ENCODE assay signal across 7 cellular contexts in the genomic region with DNA sequence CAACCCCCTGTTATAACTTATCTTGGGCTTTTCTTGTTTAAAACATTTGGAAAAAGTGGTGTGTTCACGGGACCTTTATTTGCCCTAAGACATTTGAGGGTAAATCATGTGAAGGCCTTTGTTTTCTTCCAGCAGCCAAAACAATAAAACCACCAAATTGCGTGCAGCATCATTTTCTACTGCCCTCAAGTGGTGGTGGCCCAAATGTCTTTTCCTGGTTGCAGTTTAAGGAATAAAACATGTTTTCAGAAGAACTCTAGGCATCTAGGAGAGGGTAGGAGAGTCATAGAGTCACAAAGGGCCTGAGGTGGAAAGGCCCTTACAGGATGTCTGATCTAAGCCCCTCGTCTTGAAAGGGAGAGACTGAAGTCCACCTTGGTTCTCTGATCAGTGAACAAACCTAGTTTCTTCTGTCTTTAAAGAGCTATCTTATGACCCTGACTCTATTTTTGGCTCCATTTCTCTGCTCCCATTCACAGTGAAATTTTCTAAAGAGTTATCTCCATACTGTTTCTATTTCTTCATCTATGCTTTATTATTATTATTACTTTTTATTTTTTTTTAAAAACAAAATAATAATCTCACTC. TPM values are rescaled to one million over a fixed set of nuclear protein-coding genes. Genes with fewer than 3 reads are reported as not detected.
DNase-seq lines count a peak whose midpoint lies in the region; ATAC-seq, FAIRE-seq and TF ChIP-seq lines count a peak whose summit lies in the region.

No MANE protein-coding gene starts in this region.

- no TSS peak for BruUV-seq in K562 (replicated peaks; lab: Mats Ljungman, UMichigan)

- WGBS in K562 (ENCODE audit: insufficient coverage, low coverage, missing lambda C conversion rate) = 6% methylated on average over 3 of the region's 3 CpGs
- WGBS in spleen, 5 donors = 4 to 23% (median 14%) methylated on average over 3 of the region's 3 CpGs

- no peak overlapping the region for H3K9ac ChIP-seq in K562 (ENCODE audit: insufficient read depth in 1 of 2, low read depth in 2 of 2, low read length in 2 of 2)

- no peaks in the 10 kb centered on the region for H3K36me3 ChIP-seq in RWPE2 (ENCODE audit: low read depth)
- H3K36me3 ChIP-seq in K562 (ENCODE audit: control insufficient read depth, insufficient read depth, low read length) = no peaks in the 10 kb centered on the region; the same call in 2 of the 3 replicates
- H3K36me3 ChIP-seq in spleen = no peaks in the 10 kb centered on the region

- peak; percentile 85 for FAIRE-seq in K562 (lab: Jason Lieb, UNC)

- TF ChIP-seq POLR2A in K562 (conservative IDR thresholded peaks at IDR 0.05) = no peak
- no peak for TF ChIP-seq POLR2A in spleen (IDR thresholded peaks at IDR 0.05)

- H3K4me1 ChIP-seq in RWPE2 (ENCODE audit: insufficient read depth, poor library complexity, severe bottlenecking) (no peaks in the 10 kb centered on the region), K562 (replicated peaks in 1 of 2; ENCODE audit: control insufficient read depth in 2 of 2, insufficient read depth in 2 of 2, low read length in 2 of 2) (peaks cover 0 to 16% of the 10 kb centered on the region in 2 experiments; a peak in 2 of 5 replicates), spleen (peaks cover 0 to 17% (median 13%) of the 10 kb centered on the region in 6 donors)

- in situ Hi-C loops in K562 (cut with MboI) = loop anchor here (10.0 kb wide), 1 partner anchor 190 kb away; no protein-coding TSS in a partner anchor

- H3K27me3 ChIP-seq in RWPE2 (ENCODE audit: insufficient read depth, poor library complexity, severe bottlenecking) = no peaks in the 10 kb centered on the region
- H3K27me3 ChIP-seq in K562 (ENCODE audit: control insufficient read depth in 2 of 2, insufficient read depth in 2 of 2, low read length in 2 of 2) = no peaks in the 10 kb centered on the region
- H3K27me3 ChIP-seq in spleen (replicated peaks in 1 of 7) = no peaks in the 10 kb centered on the region

- H3K27ac ChIP-seq in RWPE2 (ENCODE audit: poor library complexity, severe bottlenecking) (no peak overlapping the region), K562 (ENCODE audit: extremely low read depth, low read depth, low read length) (no peak overlapping the region), spleen (peak overlapping the region in 5 of 8 donors; percentile 21 to 41 (median 40))

- H3K9me3 ChIP-seq in RWPE2 (ENCODE audit: severe bottlenecking) (no peaks in the 10 kb centered on the region), K562 (replicated peaks; ENCODE audit: control insufficient read depth, insufficient read depth, low read depth, low read length) (no peaks in the 10 kb centered on the region), spleen (no peaks in the 10 kb centered on the region)

- TF ChIP-seq EP300 in K562 (IDR thresholded peaks at IDR 0.05; ENCODE audit: low read length) = no peak

- peak; percentile 88 for TF ChIP-seq CTCF in RWPE2 (IDR thresholded peaks at IDR 0.05; ENCODE audit: poor library complexity, severe bottlenecking)
- peak; percentile 75 to 93 (median 85) for TF ChIP-seq CTCF in K562 (IDR thresholded peaks at IDR 0.05 in 2 of 3, conservative IDR thresholded peaks at IDR 0.05 in 1 of 3; ENCODE audit: insufficient read depth in 2 of 3, low read depth in 1 of 3, low read length in 3 of 3)
- TF ChIP-seq CTCF in spleen (IDR thresholded peaks at IDR 0.05 in 8 of 11, conservative IDR thresholded peaks at IDR 0.05 in 3 of 11) = peak; percentile 41 to 75 (median 63)
- TF ChIP-seq CTCF in omental fat pad (IDR thresholded peaks at IDR 0.05) = peak in 1 of 3 donors; percentile 38

- H3K4me3 ChIP-seq in RWPE2 (ENCODE audit: severe bottlenecking) (no peak overlapping the region), K562 (no peak overlapping the region), spleen (no peak overlapping the region)

- intact Hi-C loops in K562 (cut with micrococcal nuclease) = loop anchor here (2.0 to 5.0 kb wide), 2 partner anchors 88 to 192 kb away; no protein-coding TSS in a partner anchor
- intact Hi-C loops in spleen (cut with DNase I; ENCODE audit: low total_unique reads) = no loop called here

- no peak overlapping the region for H3K4me2 ChIP-seq in K562 (ENCODE audit: insufficient read depth, low read length)

- no peaks in the 10 kb centered on the region for H3K79me2 ChIP-seq in K562 (ENCODE audit: control insufficient read depth, insufficient read depth, low read length)

- peak; percentile 50 for DNase-seq in Daoy (ENCODE audit: low read depth)
- no peak for DNase-seq in RWPE2 (ENCODE audit: low spot score)
- peak in 3 of 4 experiments; percentile 31 to 74 (median 61) for DNase-seq in K562 (ENCODE audit: extremely low read depth in 1 of 4, low spot score in 3 of 4)
- peak; percentile 72 for DNase-seq in iPS-NIHi11 (ENCODE audit: low spot score)
- no peak for DNase-seq in spleen
- no peak for DNase-seq in omental fat pad (ENCODE audit: low spot score)

- no peaks in the 10 kb centered on the region for H3K9me1 ChIP-seq in K562 (ENCODE audit: control insufficient read depth, insufficient read depth, low read length)

- peak overlapping the region; percentile 12; the same call in 1 of the 2 replicates for H2AFZ ChIP-seq in K562 (ENCODE audit: low read depth, low read length)

- ATAC-seq in HG03139 (IDR thresholded peaks at IDR 0.05; ENCODE audit: unreplicated experiment) (peak; percentile 45), RWPE2 (ENCODE audit: low read depth) (peak; percentile 70; the same call in 2 of the 3 replicates), K562 (peak; percentile 84), omental fat pad (ENCODE audit: low FRiP score) (no peak)

- CTCF ChIA-PET in K562 (lab: Yijun Ruan, JAX; ENCODE audit: low intra/inter-chr PET ratio) = interaction anchor here (0.5 to 0.7 kb wide), 3 partner anchors 20 to 193 kb away, joined by 3 to 4 read pairs (median 3); no protein-coding TSS in a partner anchor

- no peaks in the 10 kb centered on the region for H4K20me1 ChIP-seq in K562 (replicated peaks; ENCODE audit: control insufficient read depth, insufficient read depth, low read length)

- POLR2A ChIA-PET in K562 (lab: Yijun Ruan, JAX) = interaction anchor here (0.6 to 2.1 kb wide), 7 partner anchors 11 to 1156 kb away, joined by 3 to 7 read pairs (median 5); a partner anchor contains a TSS

- peak; percentile 83 to 92 for TF ChIP-seq RAD21 in K562 (CRISPR knock-in tag; conservative IDR thresholded peaks at IDR 0.05 in 1 of 2, IDR thresholded peaks at IDR 0.05 in 1 of 2)

TF ChIP-seq in K562, 482 proteins besides CTCF, POLR2A, EP300 and RAD21 (continues in another document):
- 0 out of 4 replicates have a peak, but pooled peaks of 1 of the 2 experiments have one; percentile 28 for TF ChIP-seq MAZ (CRISPR knock-in tag; conservative IDR thresholded peaks at IDR 0.05 in 1 of 2, IDR thresholded peaks at IDR 0.05 in 1 of 2)
- TF ChIP-seq ELF1 (tag; IDR thresholded peaks at IDR 0.05) = 0 out of 2 replicates have a peak, but pooled peaks have one; percentile 19
- peak; percentile 94 for TF ChIP-seq SOX6 (IDR thresholded peaks at IDR 0.05)
- TF ChIP-seq RB1 (IDR thresholded peaks at IDR 0.05; ENCODE audit: low read depth) = peak; percentile 23; the same call in 1 of the 2 replicates

RNA-seq across cellular contexts. Expression of a gene that starts 16.0 kb away (rescaled TPM):
- total RNA-seq in Daoy (2014; rRNA removed; shearing (Covaris generic)) = 33.4 and 43.0 TPM in 2 replicates
- total RNA-seq in K562 (2011; cell fraction: chromatin; rRNA removed; ENCODE audit: low replicate concordance) = 166 and 354 TPM in 2 replicates
- total RNA-seq in K562 (2011; cell fraction: nucleolus; rRNA removed) = 42.5 and 54.6 TPM in 2 replicates
- total RNA-seq in K562 (2011; cell fraction: nucleoplasm; rRNA removed) = 102 and 104 TPM in 2 replicates
- total RNA-seq in K562 (2014; rRNA removed) (31.0 and 31.1 TPM in 2 replicates), K562 (2014; rRNA removed; fragmentation: Illumina TruSeq; extraction: Trizol) (55.0 and 67.0 TPM in 2 replicates), K562 (2015; rRNA removed; fragmentation: Illumina TruSeq; extraction: Trizol) (43.0 and 47.7 TPM in 2 replicates), K562 (2021) (59.7 and 69.0 TPM in 2 replicates), spleen (100 to 1,000 TPM in 6 of 7 donors, 10 to 100 TPM in 1; 94.4 to 142 (median 132) TPM), omental fat pad (100 to 1,000 TPM in 1 of 4 donors, 10 to 100 TPM in 3; 83.1 to 186 (median 92.9) TPM)
- polyA plus RNA-seq in K562 (2011; rRNA removed) (46.6 and 64.5 TPM in 2 replicates), K562 (2014; fragmentation: Illumina TruSeq; extraction: Trizol) (41.2 and 41.7 TPM in 2 replicates), K562 (2014; fragmentation: Nextera tagmentation; extraction: Ambion mirVana) (10 to 100 TPM; 23.1 to 31.6 TPM), K562 (2014; rRNA removed) (33.6 and 33.9 TPM in 2 replicates), spleen (10 to 100 TPM; 24.2 to 31.3 (median 26.3) TPM)
- polyA plus RNA-seq in K562 (2011; cell fraction: cytosol; rRNA removed) = 12.8 and 22.2 TPM in 2 replicates
- 32.0 and 36.8 TPM in 2 replicates for polyA plus RNA-seq in K562 (2011; cell fraction: nucleus; rRNA removed)
- polyA plus RNA-seq in K562 (2012) = 26.7 and 38.3 TPM in 2 replicates
- 141 and 149 TPM in 2 replicates for polyA minus RNA-seq in K562 (2011; rRNA and poly(A)+ RNA removed)
- polyA minus RNA-seq in K562 (2011; cell fraction: cytosol; rRNA and poly(A)+ RNA removed) = 49.4 and 55.8 TPM in 2 replicates
- polyA minus RNA-seq in K562 (2011; cell fraction: nucleus; rRNA and poly(A)+ RNA removed) = 34.7 and 51.0 TPM in 2 replicates

Comparison
In these comparisons a context has a peak if more than half of its experiments do, and no peak if none do; other contexts are left out.
1. DNase-seq: peak in Daoy (single experiment), K562 (3 of 4) and iPS-NIHi11 (single experiment); none in RWPE2 (single experiment), spleen (single experiment) and omental fat pad (single experiment).
2. H3K27ac ChIP-seq: peak in spleen (5 of 8); none in RWPE2 (single experiment) and K562 (single experiment).